6 cellular contexts compared by ENCODE assay signal in genomic region chr17:2054262-2054739, GRCh38.
DNase-seq lines count a peak whose midpoint lies in the region; ATAC-seq and TF ChIP-seq lines count a peak whose summit lies in the region.

No MANE protein-coding gene starts in this region.

- H3F3A ChIP-seq in OCI-LY1 (ENCODE audit: insufficient read depth, low read length): no peaks in the 10 kb centered on the region

- H3K36me3 Mint-ChIP-seq in effector memory CD8-positive, alpha-beta T cell (ENCODE audit: insufficient read depth): peaks cover 41% of the 10 kb centered on the region

- H3K79me2 ChIP-seq in OCI-LY1 (ENCODE audit: insufficient read depth, low read length): no peaks in the 10 kb centered on the region

- H3K27ac Mint-ChIP-seq in effector memory CD8-positive, alpha-beta T cell: peak overlapping the region; percentile 76 to 84

- H3K27me3 ChIP-seq in OCI-LY1 (ENCODE audit: insufficient read depth, low read length): no peaks in the 10 kb centered on the region

- H2AFZ ChIP-seq in OCI-LY1 (ENCODE audit: low read length): no peak overlapping the region

- no peaks in the 10 kb centered on the region for H3K9me3 Mint-ChIP-seq in effector memory CD8-positive, alpha-beta T cell

- peak overlapping the region; percentile 77 for H3K4me2 ChIP-seq in OCI-LY1 (ENCODE audit: low read length)

- peaks cover 54% of the 10 kb centered on the region for H3K4me1 ChIP-seq in OCI-LY1 (ENCODE audit: insufficient read depth, low read length, severe bottlenecking)

- peak; percentile 52 for DNase-seq in ELF-1 (ENCODE audit: low read depth, low spot score)
- peak in 1 of 3 experiments; percentile 67 for DNase-seq in effector memory CD8-positive, alpha-beta T cell

- no peaks in the 10 kb centered on the region for H3K9me2 ChIP-seq in OCI-LY1 (ENCODE audit: low read depth, low read length)

- no peaks in the 10 kb centered on the region for H3K27me3 Mint-ChIP-seq in effector memory CD8-positive, alpha-beta T cell

- no peaks in the 10 kb centered on the region for H3K36me3 ChIP-seq in OCI-LY1 (ENCODE audit: insufficient read depth, low read length)

- peak overlapping the region; percentile 76 to 81 for H3K4me3 Mint-ChIP-seq in effector memory CD8-positive, alpha-beta T cell

- no peak overlapping the region for H3K27ac ChIP-seq in OCI-LY1 (ENCODE audit: low read depth, low read length, poor library complexity, severe bottlenecking)
- H3K27ac ChIP-seq in skin epidermis: peak overlapping the region in 17 of 21 experiments; percentile 10 to 94 (median 62)

- no peaks in the 10 kb centered on the region for H4K20me1 ChIP-seq in OCI-LY1 (ENCODE audit: insufficient read depth, low read length)

- TF ChIP-seq CTCF in OCI-LY1 (IDR thresholded peaks at IDR 0.05; ENCODE audit: low read length): no peak

- ATAC-seq in effector memory CD8-positive, alpha-beta T cell (replicated peaks): peak; percentile 2
- no peak for ATAC-seq in HG03280 (IDR thresholded peaks at IDR 0.05; ENCODE audit: unreplicated experiment)
- no peak for ATAC-seq in GM21423 (IDR thresholded peaks at IDR 0.05; ENCODE audit: unreplicated experiment)

- peak overlapping the region; percentile 41; the same call in 1 of the 2 replicates for H3K9ac ChIP-seq in OCI-LY1 (ENCODE audit: low read length)

- H3K9me3 ChIP-seq in OCI-LY1 (ENCODE audit: low read length): no peaks in the 10 kb centered on the region

- peaks cover 23 to 29% of the 10 kb centered on the region in 2 donors for H3K4me1 Mint-ChIP-seq in effector memory CD8-positive, alpha-beta T cell (ENCODE audit: low read depth in 2 of 2)

- H3K4me3 ChIP-seq in OCI-LY1 (ENCODE audit: low read depth, low read length, poor library complexity, severe bottlenecking) (peak overlapping the region; percentile 67), skin epidermis (peak overlapping the region; percentile 26 to 60 (median 56))
